1 cellular context compared by ENCODE assay signal in the genomic region with DNA sequence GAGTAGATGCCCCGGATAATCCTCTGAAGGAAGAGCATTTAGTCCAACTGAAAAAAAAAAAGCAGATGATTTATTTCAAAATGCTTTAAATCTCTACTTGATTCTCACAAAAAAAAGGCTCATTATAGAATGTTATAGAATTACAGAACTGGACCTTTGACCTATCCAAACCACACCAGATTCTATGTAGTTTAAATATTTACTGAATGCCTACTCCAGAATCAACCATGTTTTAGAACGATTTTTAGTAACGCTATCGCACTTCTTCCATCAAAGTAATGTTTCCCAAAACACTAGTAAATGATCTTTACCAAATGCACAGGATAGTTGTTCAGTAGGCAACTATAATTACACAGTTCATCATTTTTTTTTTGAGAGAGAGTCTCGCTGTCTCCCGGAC.
TF ChIP-seq lines count a peak whose summit lies in the region.

No MANE protein-coding gene starts in this region.

TF ChIP-seq in endothelial cell of umbilical vein, 7 proteins besides CTCF, POLR2A, EP300 and RAD21:
- TF ChIP-seq FOS (IDR thresholded peaks at IDR 0.05; ENCODE audit: borderline replicate concordance, insufficient read depth, low read length) (no peak), GATA2 (IDR thresholded peaks at IDR 0.05; ENCODE audit: insufficient read depth, insufficient read length, low read depth, low read length) (no peak), POLR2AphosphoS5 (IDR thresholded peaks at IDR 0.05; ENCODE audit: insufficient read depth, low read depth, low read length) (no peak), MAX (IDR thresholded peaks at IDR 0.05; ENCODE audit: insufficient read depth, insufficient read length) (no peak)
